24 cellular contexts compared by ENCODE assay signal in the genomic region with DNA sequence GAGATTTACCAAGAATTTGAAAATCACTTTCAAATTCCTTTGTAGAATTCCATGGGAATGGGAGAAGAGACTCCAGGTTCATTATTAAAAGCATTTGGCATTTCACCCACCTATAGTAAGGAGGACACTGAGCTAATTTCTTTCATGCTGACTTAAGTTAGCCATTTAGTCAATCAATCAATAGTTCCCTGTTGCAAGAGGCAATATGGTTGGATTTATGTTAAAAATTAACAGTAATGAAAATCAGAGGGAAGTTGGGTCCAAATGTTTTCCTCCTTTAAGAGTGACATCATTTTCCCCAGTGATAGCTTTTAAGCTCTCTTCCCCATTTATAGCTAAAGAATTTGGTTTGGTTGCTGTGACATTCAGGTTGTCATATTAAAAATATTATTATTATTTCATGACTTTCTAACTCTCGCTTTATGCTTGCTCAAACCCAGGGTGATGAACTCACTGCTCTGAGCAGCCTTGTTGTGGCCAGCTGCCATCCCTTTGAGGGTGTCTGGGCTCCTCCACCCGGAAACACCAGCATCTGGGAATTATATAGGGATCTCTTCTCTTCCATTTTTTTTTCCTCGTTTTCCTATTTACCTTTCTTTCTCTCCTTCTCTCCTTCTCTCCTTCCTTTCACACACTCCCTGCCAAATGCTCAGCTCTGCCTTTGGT.
"Had no signal": no experiment of that assay in that cellular context is flagged by ENCODE, and none has a peak within 500 bp of the region (broad histone marks: within the 10 kb centered on the region; RNA-seq: fewer than 3 reads in every experiment).

No MANE protein-coding gene starts in this region.

- H2AFZ ChIP-seq: neural progenitor cell, parathyroid adenoma had no signal

- DNase-seq: naive thymus-derived CD4-positive, alpha-beta T cell; natural killer cell; nucleus accumbens; psoas muscle; right cardiac atrium; right lobe of liver; sigmoid colon; small intestine; stimulated activated CD4-positive, alpha-beta T cell treated with anti-CD3 and anti-CD28 coated beads, Interleukin-15, amount 100 ng/mL, for 24 hours; stimulated activated CD4-positive, alpha-beta T cell treated with anti-CD3 and anti-CD28 coated beads, Interleukin-2, amount 100 ng/mL, for 24 hours; stimulated activated CD4-positive, alpha-beta T cell treated with anti-CD3 and anti-CD28 coated beads, Interleukin-2, amount 100 ng/mL, for 48 hours; stimulated activated CD4-positive, alpha-beta T cell treated with anti-CD3 and anti-CD28 coated beads, Interleukin-4, amount 100 ng/mL, for 24 hours; stimulated activated naive B cell treated with anti-CD40 and anti-IgM and Interleukin-4, amounts not matched to agents 10 μg/mL and 1 μg/mL and 100 μg/mL, for 72 hours; stimulated activated naive CD4-positive, alpha-beta T cell treated with Interleukin-2 at 50 U/mL for 16 hours; stomach; thyroid gland; upper lobe of left lung had no signal

- H3K27ac ChIP-seq: neural progenitor cell, neutrophil, parathyroid adenoma, psoas muscle, right lobe of liver, sigmoid colon, stomach, thoracic aorta, thyroid gland, tibial nerve, upper lobe of left lung, vagina had no signal

- H3K9me3 ChIP-seq: neutrophil, psoas muscle, right lobe of liver, sigmoid colon, thoracic aorta, thyroid gland, tibial nerve, upper lobe of left lung, vagina had no signal

- H3K4me3 ChIP-seq: neural progenitor cell, psoas muscle, right lobe of liver, sigmoid colon, stomach, thoracic aorta, thyroid gland, tibial nerve, upper lobe of left lung, vagina had no signal

- H3K4me2 ChIP-seq: neural progenitor cell had no signal

- H3K36me3 ChIP-seq: neural progenitor cell, neutrophil, right lobe of liver, sigmoid colon, stomach, thoracic aorta, thyroid gland, tibial nerve, upper lobe of left lung, vagina had no signal

- H3K27me3 ChIP-seq: neural progenitor cell, neutrophil, right lobe of liver, sigmoid colon, stomach, thyroid gland, tibial nerve, upper lobe of left lung, vagina had no signal

- ATAC-seq: naive thymus-derived CD4-positive, alpha-beta T cell; natural killer cell; psoas muscle; right cardiac atrium; right lobe of liver; stimulated activated effector memory CD8-positive, alpha-beta T cell treated with anti-CD3 and anti-CD28 coated beads, Interleukin-12 subunit alpha, Interleukin-12 subunit beta, amount 100 ng/mL, for 72 hours; stimulated activated naive B cell treated with anti-CD40 and anti-IgM and Interleukin-4, amounts not matched to agents 10 μg/mL and 1 μg/mL and 100 μg/mL, for 72 hours had no signal

- H3K4me1 ChIP-seq: neural progenitor cell, parathyroid adenoma, psoas muscle, right lobe of liver, sigmoid colon, stomach, thyroid gland, tibial nerve, upper lobe of left lung, vagina had no signal

- H3K9ac ChIP-seq: neural progenitor cell, parathyroid adenoma had no signal
